In the genomic region with DNA sequence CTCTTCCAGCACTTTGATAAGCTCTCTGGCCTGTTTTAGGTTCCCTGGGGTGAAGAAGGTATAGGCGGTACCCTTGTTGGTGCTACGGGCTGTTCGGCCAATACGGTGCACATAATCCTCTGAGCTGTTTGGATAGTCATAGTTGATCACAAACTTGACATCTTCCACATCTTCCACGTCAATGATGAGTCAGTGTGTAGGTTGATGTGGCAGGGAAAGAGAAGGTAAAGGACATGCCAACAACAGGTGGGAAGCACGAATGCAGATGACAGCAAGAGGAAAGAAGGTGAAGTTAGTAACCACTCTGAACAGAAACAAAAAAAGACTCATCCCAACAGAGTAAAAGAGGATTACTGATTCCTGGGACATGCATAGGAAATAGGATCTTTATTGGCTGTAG, we compare ENCODE assay signal across 21 cellular contexts. TPM values are rescaled to one million over a fixed set of nuclear protein-coding genes. Genes with fewer than 3 reads are reported as not detected.
DNase-seq lines count a peak whose midpoint lies in the region; ATAC-seq and TF ChIP-seq lines count a peak whose summit lies in the region.
"Had no signal": no experiment of that assay in that cellular context is flagged by ENCODE, and none has a peak within 500 bp of the region (broad histone marks: within the 10 kb centered on the region; RNA-seq: fewer than 3 reads in every experiment).

No MANE protein-coding gene starts in this region.

- intact Hi-C loops in activated T-helper 1 cell treated with anti-CD3 and anti-CD28 coated beads, Interleukin-12 subunit alpha, Interleukin-12 subunit beta, Interleukin-2, Interleukin-4 antibody, amounts not matched to agents 30 ng/mL and 10 ng/mL and 1 ng/mL, durations not matched to agents 14 hours and 24 hours and 36 hours (cut with micrococcal nuclease), result no loop called here

- peaks cover 21% of the 10 kb centered on the region for H3K4me1 ChIP-seq in ACC112 (ENCODE audit: control insufficient read depth, insufficient read depth, low read length, unreplicated experiment)

- H3K79me2 ChIP-seq in ACC112 (ENCODE audit: control insufficient read depth, insufficient read depth, low read length, unreplicated experiment), result peaks cover 13% of the 10 kb centered on the region

- H3K4me3 Mint-ChIP-seq in activated T-helper 1 cell treated with anti-CD3 and anti-CD28 coated beads, Interleukin-12 subunit alpha, Interleukin-12 subunit beta, Interleukin-2, Interleukin-4 antibody, amounts not matched to agents 30 ng/mL and 10 ng/mL and 1 ng/mL, durations not matched to agents 14 hours and 24 hours and 36 hours, result no peak overlapping the region
- H3K4me3 Mint-ChIP-seq in mesothelial cell of epicardium, result no peak overlapping the region

- no peak for ATAC-seq in HG03521 (IDR thresholded peaks at IDR 0.05; ENCODE audit: unreplicated experiment)
- ATAC-seq: gastroesophageal sphincter, left lung, Right ventricle myocardium inferior had no signal

- H3K27me3 ChIP-seq in ACC112 (ENCODE audit: insufficient read depth, low read length), result no peaks in the 10 kb centered on the region
- H3K27me3 ChIP-seq: gastroesophageal sphincter, left lung, transverse colon had no signal

- no peak overlapping the region for H2AFZ ChIP-seq in ACC112 (ENCODE audit: low read length, unreplicated experiment)

- H3K36me3 ChIP-seq in ACC112 (ENCODE audit: insufficient read depth, low read length), result peaks cover 54% of the 10 kb centered on the region

- H3K27ac ChIP-seq in ACC112 (ENCODE audit: low read depth, low read length), result peak overlapping the region; percentile 34; the same call in 1 of the 2 replicates
- H3K27ac ChIP-seq: 22Rv1, coronary artery, epithelial cell of prostate, KMS-11, left lung, transverse colon had no signal

- TF ChIP-seq CTCF in mesothelial cell of epicardium (IDR thresholded peaks at IDR 0.05; ENCODE audit: unreplicated experiment), result no peak

- H3K27ac Mint-ChIP-seq in activated T-helper 1 cell treated with anti-CD3 and anti-CD28 coated beads, Interleukin-12 subunit alpha, Interleukin-12 subunit beta, Interleukin-2, Interleukin-4 antibody, amounts not matched to agents 30 ng/mL and 10 ng/mL and 1 ng/mL, durations not matched to agents 14 hours and 24 hours and 36 hours, result peak overlapping the region; percentile 41
- peak overlapping the region; percentile 6 for H3K27ac Mint-ChIP-seq in mesothelial cell of epicardium

- no peaks in the 10 kb centered on the region for H3K9me3 Mint-ChIP-seq in activated T-helper 1 cell treated with anti-CD3 and anti-CD28 coated beads, Interleukin-12 subunit alpha, Interleukin-12 subunit beta, Interleukin-2, Interleukin-4 antibody, amounts not matched to agents 30 ng/mL and 10 ng/mL and 1 ng/mL, durations not matched to agents 14 hours and 24 hours and 36 hours
- no peaks in the 10 kb centered on the region for H3K9me3 Mint-ChIP-seq in mesothelial cell of epicardium

- peak; percentile 46 for DNase-seq in DMS53 (lab: John Stamatoyannopoulos, UW)
- DNase-seq in DMS53 treated with DMSO at 0.1 percent for 48 hours (lab: John Stamatoyannopoulos, UW; ENCODE audit: unreplicated experiment), result no peak
- no peak for DNase-seq in activated T-helper 1 cell treated with anti-CD3 and anti-CD28 coated beads, Interleukin-12 subunit alpha, Interleukin-12 subunit beta, Interleukin-2, Interleukin-4 antibody, amounts not matched to agents 30 ng/mL and 10 ng/mL and 1 ng/mL, durations not matched to agents 14 hours and 24 hours and 36 hours (ENCODE audit: low spot score)
- DNase-seq in mesothelial cell of epicardium (ENCODE audit: low spot score in 2 of 2, unreplicated experiment in 2 of 2), result no peak
- DNase-seq in amygdala (lab: John Stamatoyannopoulos, UW), result no peak
- no peak for DNase-seq in middle frontal gyrus (ENCODE audit: extremely low spot score, low spot score)
- DNase-seq: left lung, NCI-H1048, NCI-H2081, NCI-H524, small intestine, transverse colon had no signal

- peaks cover 54% of the 10 kb centered on the region for H3K4me1 Mint-ChIP-seq in activated T-helper 1 cell treated with anti-CD3 and anti-CD28 coated beads, Interleukin-12 subunit alpha, Interleukin-12 subunit beta, Interleukin-2, Interleukin-4 antibody, amounts not matched to agents 30 ng/mL and 10 ng/mL and 1 ng/mL, durations not matched to agents 14 hours and 24 hours and 36 hours (ENCODE audit: low read depth)
- no peaks in the 10 kb centered on the region for H3K4me1 Mint-ChIP-seq in mesothelial cell of epicardium

- peaks cover 76% of the 10 kb centered on the region for H3K36me3 Mint-ChIP-seq in activated T-helper 1 cell treated with anti-CD3 and anti-CD28 coated beads, Interleukin-12 subunit alpha, Interleukin-12 subunit beta, Interleukin-2, Interleukin-4 antibody, amounts not matched to agents 30 ng/mL and 10 ng/mL and 1 ng/mL, durations not matched to agents 14 hours and 24 hours and 36 hours (ENCODE audit: low read depth)
- H3K36me3 Mint-ChIP-seq in mesothelial cell of epicardium, result peaks cover 51% of the 10 kb centered on the region

- H3K27me3 Mint-ChIP-seq in activated T-helper 1 cell treated with anti-CD3 and anti-CD28 coated beads, Interleukin-12 subunit alpha, Interleukin-12 subunit beta, Interleukin-2, Interleukin-4 antibody, amounts not matched to agents 30 ng/mL and 10 ng/mL and 1 ng/mL, durations not matched to agents 14 hours and 24 hours and 36 hours (ENCODE audit: insufficient read depth), result no peaks in the 10 kb centered on the region
- no peaks in the 10 kb centered on the region for H3K27me3 Mint-ChIP-seq in mesothelial cell of epicardium (ENCODE audit: low read depth)

- no peak overlapping the region for H3K4me3 ChIP-seq in ACC112 (ENCODE audit: low read depth, low read length)
- H3K4me3 ChIP-seq: coronary artery, gastroesophageal sphincter, left lung, transverse colon had no signal

RNA-seq across cellular contexts. Expression of gene DDX17, which starts 18.2 kb away (rescaled TPM):
- 356 and 358 TPM in 2 replicates for total RNA-seq in activated T-helper 1 cell treated with anti-CD3 and anti-CD28 coated beads, Interleukin-12 subunit alpha, Interleukin-12 subunit beta, Interleukin-2, Interleukin-4 antibody, amounts not matched to agents 30 ng/mL and 10 ng/mL and 1 ng/mL, durations not matched to agents 14 hours and 24 hours and 36 hours
- 694 to 717 TPM (median 708 TPM) in 3 replicates for total RNA-seq in mesothelial cell of epicardium

RNA-seq across cellular contexts. Expression of gene KDELR3, which starts 20.1 kb away (rescaled TPM):
- 1.1 and 1.3 TPM in 2 replicates for total RNA-seq in activated T-helper 1 cell treated with anti-CD3 and anti-CD28 coated beads, Interleukin-12 subunit alpha, Interleukin-12 subunit beta, Interleukin-2, Interleukin-4 antibody, amounts not matched to agents 30 ng/mL and 10 ng/mL and 1 ng/mL, durations not matched to agents 14 hours and 24 hours and 36 hours
- 14.5 to 15.6 TPM (median 14.6 TPM) in 3 replicates for total RNA-seq in mesothelial cell of epicardium

RNA-seq across cellular contexts. Expression of gene KCNJ4, which starts 32.9 kb away (rescaled TPM):
- not detected in 2 replicates for total RNA-seq in activated T-helper 1 cell treated with anti-CD3 and anti-CD28 coated beads, Interleukin-12 subunit alpha, Interleukin-12 subunit beta, Interleukin-2, Interleukin-4 antibody, amounts not matched to agents 30 ng/mL and 10 ng/mL and 1 ng/mL, durations not matched to agents 14 hours and 24 hours and 36 hours
- total RNA-seq in mesothelial cell of epicardium, result 2.5 to 2.8 TPM (median 2.6 TPM) in 3 replicates
- total RNA-seq: gastroesophageal sphincter; left lung; T-helper 1 cell treated with Interleukin-12 subunit alpha and Interleukin-12 subunit beta and Interleukin-4 antibody, amounts not matched to agents 30 ng/mL and 1 ng/mL, for 36 hours; transverse colon had no signal
